ENCODE assay signal across 8 cellular contexts in the genomic region with DNA sequence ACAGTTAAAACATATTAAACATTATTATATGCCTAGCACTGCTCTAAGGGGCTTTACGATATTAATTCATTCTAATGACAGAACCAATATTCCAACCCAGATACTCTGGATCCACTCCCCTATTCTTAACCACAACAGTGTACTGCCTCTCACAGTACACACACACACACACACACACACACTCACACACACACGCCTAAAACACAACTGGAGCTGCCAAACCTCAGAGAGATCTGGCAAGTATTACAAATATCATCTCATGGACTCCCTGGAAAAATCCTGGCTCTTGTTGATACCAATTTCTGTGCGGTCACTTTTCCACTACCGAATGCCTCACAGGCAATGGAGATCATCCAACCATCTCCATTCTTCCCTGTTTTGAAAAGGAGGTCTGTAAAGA. TPM values are rescaled to one million over a fixed set of nuclear protein-coding genes. Genes with fewer than 3 reads are reported as not detected.
DNase-seq lines count a peak whose midpoint lies in the region; FAIRE-seq and TF ChIP-seq lines count a peak whose summit lies in the region.

No MANE protein-coding gene starts in this region.

- H4K20me1 ChIP-seq in astrocyte (ENCODE audit: insufficient read depth, low read length) (peaks cover 8% of the 10 kb centered on the region), keratinocyte (ENCODE audit: control insufficient read depth, extremely low read depth, insufficient read depth, low read length) (no peaks in the 10 kb centered on the region)

- intact Hi-C loops in activated CD4-positive, alpha-beta T cell treated with anti-CD3 and anti-CD28 coated beads, Interleukin-2, amount 10 ng/mL, durations not matched to agents 24 days and 14 days (cut with micrococcal nuclease): no loop called here
- intact Hi-C loops in tibial artery (cut with DNase I; ENCODE audit: low total_unique reads): no loop called here

- DNase-seq in activated CD4-positive, alpha-beta T cell treated with anti-CD3 and anti-CD28 coated beads, Interleukin-2, amount 10 ng/mL, durations not matched to agents 24 days and 14 days: no peak
- no peak for DNase-seq in activated CD4-positive, alpha-beta T cell treated with anti-CD3 and anti-CD28 coated beads, Interleukin-2, amount 50 U/mL, for 1 hour
- DNase-seq in astrocyte (ENCODE audit: low read depth) (peak; percentile 80), keratinocyte (ENCODE audit: low read depth, low spot score) (no peak), tibial artery (no peak), DMS79 treated with DMSO at 0.1 percent for 48 hours (lab: John Stamatoyannopoulos, UW) (no peak), NCI-H146 (lab: John Stamatoyannopoulos, UW) (no peak), NCI-H187 (lab: John Stamatoyannopoulos, UW) (no peak)

- H3K9me3 ChIP-seq in astrocyte (ENCODE audit: insufficient read depth, low read depth, low read length) (no peaks in the 10 kb centered on the region), keratinocyte (ENCODE audit: control insufficient read depth, low read depth, low read length) (no peaks in the 10 kb centered on the region), tibial artery (no peaks in the 10 kb centered on the region)

- TF ChIP-seq CTCF in astrocyte (IDR thresholded peaks at IDR 0.05; ENCODE audit: insufficient read depth, low read depth, low read length) (no peak), keratinocyte (optimal IDR thresholded peaks at IDR 0.05 in 1 of 3, IDR thresholded peaks at IDR 0.05 in 1 of 3, conservative IDR thresholded peaks at IDR 0.05 in 1 of 3; ENCODE audit: extremely low read depth in 1 of 3, insufficient read depth in 2 of 3, low read length in 3 of 3) (no peak), tibial artery (IDR thresholded peaks at IDR 0.05) (no peak)

- peak overlapping the region; percentile 90 for H3K9ac ChIP-seq in astrocyte (ENCODE audit: low read length)
- peak overlapping the region; percentile 76 for H3K9ac ChIP-seq in keratinocyte (ENCODE audit: control insufficient read depth, extremely low read depth, insufficient read depth, low read length)

- no peaks in the 10 kb centered on the region for H3K9me1 ChIP-seq in keratinocyte (ENCODE audit: control insufficient read depth, extremely low read depth, insufficient read depth, low read length)

- H2AFZ ChIP-seq in astrocyte (ENCODE audit: low read depth, low read length) (no peak overlapping the region), keratinocyte (ENCODE audit: control insufficient read depth, low read length) (peak overlapping the region; percentile 92)

- H3K4me3 Mint-ChIP-seq in activated CD4-positive, alpha-beta T cell treated with anti-CD3 and anti-CD28 coated beads, Interleukin-2, amount 10 ng/mL, durations not matched to agents 24 days and 14 days: peak overlapping the region; percentile 97
- H3K4me3 Mint-ChIP-seq in astrocyte (ENCODE audit: unreplicated experiment): peak overlapping the region; percentile 99

- H3K4me1 ChIP-seq in astrocyte (ENCODE audit: insufficient read depth, low read length) (peaks cover 9% of the 10 kb centered on the region), keratinocyte (ENCODE audit: control insufficient read depth, extremely low read depth, insufficient read depth, low read length) (peaks cover 19% of the 10 kb centered on the region), tibial artery (peaks cover 0 to 21% (median 8%) of the 10 kb centered on the region in 4 donors)

- H3K27me3 ChIP-seq in astrocyte (ENCODE audit: insufficient read depth, low read length) (no peaks in the 10 kb centered on the region), keratinocyte (ENCODE audit: control insufficient read depth, extremely low read depth, insufficient read depth, low read length) (no peaks in the 10 kb centered on the region), tibial artery (no peaks in the 10 kb centered on the region)

- H3K4me3 ChIP-seq in astrocyte (ENCODE audit: insufficient read depth, low read depth, low read length): peak overlapping the region; percentile 82
- peak overlapping the region; percentile 68 to 95 (median 82) for H3K4me3 ChIP-seq in keratinocyte (ENCODE audit: control insufficient read depth in 2 of 3, extremely low read depth in 1 of 3, insufficient read depth in 2 of 3, low read depth in 1 of 3, low read length in 3 of 3)
- peak overlapping the region; percentile 88 for H3K4me3 ChIP-seq in tibial artery

- peaks cover 20% of the 10 kb centered on the region for H3K36me3 Mint-ChIP-seq in activated CD4-positive, alpha-beta T cell treated with anti-CD3 and anti-CD28 coated beads, Interleukin-2, amount 10 ng/mL, durations not matched to agents 24 days and 14 days (ENCODE audit: low read depth)
- H3K36me3 Mint-ChIP-seq in astrocyte (ENCODE audit: low read depth, unreplicated experiment): peaks cover 2% of the 10 kb centered on the region

- H3K27ac ChIP-seq in astrocyte (ENCODE audit: low read depth, low read length) (no peak overlapping the region), keratinocyte (ENCODE audit: control insufficient read depth, insufficient read depth, low read length) (no peak overlapping the region), tibial artery (peak overlapping the region; percentile 89 to 93)

- H3K9me3 Mint-ChIP-seq in activated CD4-positive, alpha-beta T cell treated with anti-CD3 and anti-CD28 coated beads, Interleukin-2, amount 10 ng/mL, durations not matched to agents 24 days and 14 days: peaks cover 12% of the 10 kb centered on the region
- H3K9me3 Mint-ChIP-seq in astrocyte (ENCODE audit: unreplicated experiment): no peaks in the 10 kb centered on the region

- H3K27me3 Mint-ChIP-seq in activated CD4-positive, alpha-beta T cell treated with anti-CD3 and anti-CD28 coated beads, Interleukin-2, amount 10 ng/mL, durations not matched to agents 24 days and 14 days: peaks cover 2% of the 10 kb centered on the region
- peaks cover 1% of the 10 kb centered on the region for H3K27me3 Mint-ChIP-seq in astrocyte (ENCODE audit: low read depth, unreplicated experiment)

- peak overlapping the region; percentile 97 for H3K27ac Mint-ChIP-seq in activated CD4-positive, alpha-beta T cell treated with anti-CD3 and anti-CD28 coated beads, Interleukin-2, amount 10 ng/mL, durations not matched to agents 24 days and 14 days
- H3K27ac Mint-ChIP-seq in astrocyte (ENCODE audit: unreplicated experiment): peak overlapping the region; percentile 1

- H3K79me2 ChIP-seq in astrocyte (ENCODE audit: insufficient read depth, low read length) (peaks cover 27% of the 10 kb centered on the region), keratinocyte (ENCODE audit: control insufficient read depth, insufficient read depth, low read length) (peaks cover 33% of the 10 kb centered on the region)

- dilution Hi-C loops in keratinocyte (cut with MboI; ENCODE audit: extremely low pct_ligation_motif_present, low sequenced_read_pairs): no loop called here

- FAIRE-seq in astrocyte (lab: Jason Lieb, UNC): no peak
- FAIRE-seq in keratinocyte (lab: Jason Lieb, UNC): no peak

- peaks cover 25% of the 10 kb centered on the region for H3K4me1 Mint-ChIP-seq in activated CD4-positive, alpha-beta T cell treated with anti-CD3 and anti-CD28 coated beads, Interleukin-2, amount 10 ng/mL, durations not matched to agents 24 days and 14 days
- H3K4me1 Mint-ChIP-seq in astrocyte (ENCODE audit: low read depth, unreplicated experiment): peaks cover 11% of the 10 kb centered on the region

- peak overlapping the region; percentile 97 for H3K4me2 ChIP-seq in astrocyte (ENCODE audit: low read length)
- H3K4me2 ChIP-seq in keratinocyte (ENCODE audit: control insufficient read depth, extremely low read depth, insufficient read depth, low read depth, low read length): peak overlapping the region; percentile 96

- no peaks in the 10 kb centered on the region for H3K36me3 ChIP-seq in astrocyte (ENCODE audit: insufficient read depth, low read length)
- H3K36me3 ChIP-seq in keratinocyte (ENCODE audit: control insufficient read depth in 2 of 2, extremely low read depth in 1 of 2, insufficient read depth in 2 of 2, low read length in 2 of 2): no peaks in the 10 kb centered on the region
- peaks cover 0 to 6% (median 6%) of the 10 kb centered on the region in 3 donors for H3K36me3 ChIP-seq in tibial artery

RNA-seq across cellular contexts. Expression of a gene that starts 1.3 kb away (rescaled TPM):
- total RNA-seq in activated CD4-positive, alpha-beta T cell treated with anti-CD3 and anti-CD28 coated beads, Interleukin-2, amount 10 ng/mL, durations not matched to agents 24 days and 14 days: 14.7 and 16.1 TPM in 2 replicates
- total RNA-seq in astrocyte: 17.3 and 18.7 TPM in 2 replicates
- polyA plus RNA-seq in keratinocyte: 12.2 to 20.3 TPM (median 19.0 TPM) in 3 replicates
- polyA plus RNA-seq in keratinocyte (2011; ENCODE audit: low read depth): 10.1 TPM
- polyA plus RNA-seq in keratinocyte (2011; cell fraction: cytosol; rRNA removed): 14.7 and 16.4 TPM in 2 replicates
- 21.9 and 22.5 TPM in 2 replicates for polyA plus RNA-seq in keratinocyte (2011; cell fraction: nucleus; rRNA removed)
- 11.3 and 15.2 TPM in 2 replicates for polyA plus RNA-seq in keratinocyte (2012; ENCODE audit: low replicate concordance)
- polyA minus RNA-seq in keratinocyte: 0.85 to 20.9 TPM (median 7.6 TPM) in 3 replicates
- polyA minus RNA-seq in keratinocyte (2011; cell fraction: cytosol; rRNA and poly(A)+ RNA removed): 4.8 TPM
- polyA minus RNA-seq in keratinocyte (2011; cell fraction: nucleus; rRNA and poly(A)+ RNA removed): 9.2 and 16.4 TPM in 2 replicates

RNA-seq across cellular contexts. Expression of a gene that starts 33.4 kb away (rescaled TPM):
- 19.5 and 24.6 TPM in 2 replicates for total RNA-seq in activated CD4-positive, alpha-beta T cell treated with anti-CD3 and anti-CD28 coated beads, Interleukin-2, amount 10 ng/mL, durations not matched to agents 24 days and 14 days
- 12.0 and 13.2 TPM in 2 replicates for total RNA-seq in astrocyte
- 5.3 to 8.3 TPM (median 6.3 TPM) in 3 replicates for polyA plus RNA-seq in keratinocyte
- polyA plus RNA-seq in keratinocyte (2011; ENCODE audit: low read depth): 4.3 TPM
- 4.2 and 4.7 TPM in 2 replicates for polyA plus RNA-seq in keratinocyte (2011; cell fraction: cytosol; rRNA removed)
- 6.7 and 9.9 TPM in 2 replicates for polyA plus RNA-seq in keratinocyte (2011; cell fraction: nucleus; rRNA removed)
- polyA plus RNA-seq in keratinocyte (2012; ENCODE audit: low replicate concordance): 2.9 and 5.4 TPM in 2 replicates
- 4.6 to 27.3 TPM (median 5.5 TPM) in 3 replicates for polyA minus RNA-seq in keratinocyte
- 3.5 TPM for polyA minus RNA-seq in keratinocyte (2011; cell fraction: cytosol; rRNA and poly(A)+ RNA removed)
- 8.3 and 12.6 TPM in 2 replicates for polyA minus RNA-seq in keratinocyte (2011; cell fraction: nucleus; rRNA and poly(A)+ RNA removed)

Comparison
In these comparisons a context has a peak if more than half of its experiments do, and no peak if none do; other contexts are left out.
1. H3K27ac ChIP-seq: peak in tibial artery (2 of 2); none in astrocyte (single experiment) and keratinocyte (single experiment).
2. Peak in every context shown above with its lines, with median percentiles within 50 percentile points of each other: H3K4me3 ChIP-seq.